Comparison of ENCODE assay signal across 17 cellular contexts in genomic region chr11:36093548-36093947, GRCh38.
DNase-seq lines count a peak whose midpoint lies in the region; ATAC-seq and TF ChIP-seq lines count a peak whose summit lies in the region.
"Had no signal": no experiment of that assay in that cellular context is flagged by ENCODE, and none has a peak within 500 bp of the region (broad histone marks: within the 10 kb centered on the region; RNA-seq: fewer than 3 reads in every experiment).

No MANE protein-coding gene starts in this region.

- peaks cover 30% of the 10 kb centered on the region for H3K36me3 ChIP-seq in endodermal cell (ENCODE audit: control insufficient read depth, insufficient read depth, low read length)
- H3K36me3 ChIP-seq in smooth muscle cell (ENCODE audit: low read depth) = no peaks in the 10 kb centered on the region
- no peaks in the 10 kb centered on the region for H3K36me3 ChIP-seq in mucosa of descending colon (ENCODE audit: low read depth)

- DNase-seq in NCI-H2171 treated with DMSO at 0.1 percent for 48 hours (lab: John Stamatoyannopoulos, UW) = peak; percentile 27
- DNase-seq in NCI-H2171 (lab: John Stamatoyannopoulos, UW) = no peak
- DNase-seq in OCI-M1 (lab: John Stamatoyannopoulos, UW) = peak; percentile 14
- peak; percentile 28 for DNase-seq in endodermal cell
- no peak for DNase-seq in smooth muscle cell (lab: John Stamatoyannopoulos, UW; ENCODE audit: unreplicated experiment)
- no peak for DNase-seq in mucosa of descending colon
- no peak for DNase-seq in DMS153 (lab: John Stamatoyannopoulos, UW)
- DNase-seq: 8988T; AML-193; CD4-positive, CD25-positive, alpha-beta regulatory T cell; DMS79 treated with DMSO at 0.1 percent for 48 hours; EL; GOT3; HCEC 1CT had no signal

- H3K27ac Mint-ChIP-seq in endodermal cell = no peak overlapping the region

- peaks cover 56% of the 10 kb centered on the region for H3K36me3 Mint-ChIP-seq in endodermal cell (ENCODE audit: low read depth)
- H3K36me3 Mint-ChIP-seq: CD4-positive, CD25-positive, alpha-beta regulatory T cell had no signal

- H4K20me1 ChIP-seq in smooth muscle cell (ENCODE audit: low read depth) = no peaks in the 10 kb centered on the region

- H3K4me2 ChIP-seq in smooth muscle cell = peak overlapping the region; percentile 81
- H3K4me2 ChIP-seq: BLaER1 had no signal

- H2AFZ ChIP-seq in smooth muscle cell (ENCODE audit: low read depth) = no peak overlapping the region

- H3K4me3 ChIP-seq in endodermal cell (ENCODE audit: low read length) (peak overlapping the region; percentile 42), smooth muscle cell (no peak overlapping the region), mucosa of descending colon (no peak overlapping the region)

- H3K4me3 Mint-ChIP-seq in endodermal cell = no peak overlapping the region
- H3K4me3 Mint-ChIP-seq: CD4-positive, CD25-positive, alpha-beta regulatory T cell had no signal

- no peak overlapping the region for H3K9ac ChIP-seq in endodermal cell (ENCODE audit: extremely low read depth, low read length, poor library complexity, severe bottlenecking)
- H3K9ac ChIP-seq in smooth muscle cell (ENCODE audit: low read depth) = no peak overlapping the region
- H3K9ac ChIP-seq: BLaER1 had no signal

- H3K27ac ChIP-seq in endodermal cell (ENCODE audit: low read depth, low read length) (no peak overlapping the region), smooth muscle cell (ENCODE audit: low read depth) (no peak overlapping the region)
- H3K27ac ChIP-seq: BLaER1, HL-60 had no signal

- peaks cover 39% of the 10 kb centered on the region for H3F3A ChIP-seq in smooth muscle cell (ENCODE audit: low read depth)

- intact Hi-C loops in mucosa of descending colon (cut with DNase I, micrococcal nuclease) = no loop called here

- no peaks in the 10 kb centered on the region for H3K79me2 ChIP-seq in smooth muscle cell (ENCODE audit: low read depth)

- peaks cover 16% of the 10 kb centered on the region for H3K9me3 Mint-ChIP-seq in endodermal cell

- H3K9me3 ChIP-seq in endodermal cell (ENCODE audit: control insufficient read depth, low read length) (peaks cover 27% of the 10 kb centered on the region), smooth muscle cell (replicated peaks; ENCODE audit: low read depth) (no peaks in the 10 kb centered on the region), mucosa of descending colon (no peaks in the 10 kb centered on the region)

- H3K27me3 Mint-ChIP-seq in endodermal cell (ENCODE audit: insufficient read depth) = peaks cover 2% of the 10 kb centered on the region

- H3K4me1 ChIP-seq in endodermal cell (ENCODE audit: control insufficient read depth, insufficient read depth, low read length) (peaks cover 11% of the 10 kb centered on the region), smooth muscle cell (ENCODE audit: low read depth) (peaks cover 61% of the 10 kb centered on the region), mucosa of descending colon (ENCODE audit: low read depth) (no peaks in the 10 kb centered on the region)

- H3K27me3 ChIP-seq in endodermal cell (ENCODE audit: control insufficient read depth, insufficient read depth, low read length, poor library complexity, severe bottlenecking) = no peaks in the 10 kb centered on the region
- H3K27me3 ChIP-seq in smooth muscle cell (ENCODE audit: low read depth) = no peaks in the 10 kb centered on the region
- H3K27me3 ChIP-seq: BLaER1 had no signal

- no peak for TF ChIP-seq CTCF in endodermal cell (conservative IDR thresholded peaks at IDR 0.05)
- no peak for TF ChIP-seq CTCF in smooth muscle cell (IDR thresholded peaks at IDR 0.05; ENCODE audit: borderline replicate concordance, insufficient read depth, poor library complexity, severe bottlenecking)
- no peak for TF ChIP-seq CTCF in mucosa of descending colon (IDR thresholded peaks at IDR 0.05)

- ATAC-seq in mucosa of descending colon = no peak
- ATAC-seq in HG03025 (IDR thresholded peaks at IDR 0.05; ENCODE audit: low FRiP score, unreplicated experiment) = no peak

- WGBS in endodermal cell (ENCODE audit: insufficient coverage in 1 of 2, insufficient read length in 1 of 2), 2 experiments = 95 to 100% methylated on average over 3 to 4 of the region's 4 CpGs
- 96% methylated on average over 4 of the region's 4 CpGs for WGBS in smooth muscle cell (ENCODE audit: low lambda C conversion rate)

- peaks cover 46% of the 10 kb centered on the region for H3K4me1 Mint-ChIP-seq in endodermal cell
- H3K4me1 Mint-ChIP-seq: CD4-positive, CD25-positive, alpha-beta regulatory T cell had no signal

Comparison
In these comparisons a context has a peak if more than half of its experiments do, and no peak if none do; other contexts are left out.
1. DNase-seq: peak in NCI-H2171 treated with DMSO at 0.1 percent for 48 hours (single experiment), OCI-M1 (single experiment) and endodermal cell (single experiment); none in NCI-H2171 (single experiment), smooth muscle cell (single experiment), mucosa of descending colon (0 of 3) and DMS153 (single experiment).